ENCODE assay signal across 30 cellular contexts in the genomic region with DNA sequence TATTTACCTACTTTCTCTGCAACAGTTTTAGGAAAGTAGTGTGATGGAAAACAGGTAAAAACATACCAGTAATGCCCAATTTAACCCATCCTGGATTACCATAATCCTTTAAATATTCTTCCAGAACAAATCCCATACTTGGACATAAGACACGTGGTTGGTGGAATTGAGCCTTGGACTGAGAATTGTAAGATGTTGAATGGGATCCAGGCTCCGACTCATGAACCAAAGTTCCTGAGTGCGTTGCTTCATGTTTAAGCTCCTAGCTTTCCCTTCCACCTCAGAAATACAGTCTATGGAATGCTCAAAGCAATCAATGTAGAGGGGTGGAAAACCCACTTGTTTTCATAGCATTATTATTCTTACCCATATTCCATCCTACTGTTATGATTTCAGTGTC.
"Had no signal": no experiment of that assay in that cellular context is flagged by ENCODE, and none has a peak within 500 bp of the region (broad histone marks: within the 10 kb centered on the region; RNA-seq: fewer than 3 reads in every experiment).

No MANE protein-coding gene starts in this region.

- H3K36me3 ChIP-seq: cardiac muscle cell, colonic mucosa, heart left ventricle, pancreas, prostate gland, spleen had no signal

- H3K4me1 ChIP-seq: colonic mucosa, foreskin keratinocyte, heart left ventricle, pancreas, prostate gland, spleen, testis had no signal

- H3K4me1 Mint-ChIP-seq: activated B cell treated with CpG ODN at 0.5 μM for 24 hours; activated naive CD4-positive, alpha-beta T cell treated with anti-CD3 and anti-CD28 coated beads, Interleukin-2, amount 50 U/mL, for 24 hours; activated naive CD8-positive, alpha-beta T cell treated with anti-CD3 and anti-CD28 coated beads, Interleukin-2, amount 50 U/mL, for 24 hours; immature natural killer cell; memory B cell; naive thymus-derived CD4-positive, alpha-beta T cell had no signal

- H3K4me3 ChIP-seq: cardiac muscle cell, colonic mucosa, heart left ventricle, pancreas, prostate gland, spleen, testis had no signal

- H3K9me3 ChIP-seq: colonic mucosa, heart left ventricle, pancreas, prostate gland, testis had no signal

- H3K9me3 Mint-ChIP-seq: activated CD8-positive, alpha-beta T cell treated with anti-CD3 and anti-CD28 coated beads for 36 hours; activated naive CD4-positive, alpha-beta T cell treated with anti-CD3 and anti-CD28 coated beads, Interleukin-2, amount 50 U/mL, for 24 hours; activated T-helper 2 cell treated with anti-CD3 and anti-CD28 coated beads, Interferon-gamma antibody, Interleukin-2, Interleukin-4, amounts not matched to agents 10 μg/mL and 5 μg/mL and 100 μg/mL, durations not matched to agents 14 hours and 24 hours and 36 hours; T-helper 1 cell treated with Interleukin-12 subunit alpha and Interleukin-12 subunit beta and Interleukin-4 antibody, amounts not matched to agents 30 μg/mL and 1 μg/mL, for 36 hours had no signal

- H3K27ac Mint-ChIP-seq: activated B cell treated with CpG ODN at 0.5 μM for 24 hours; activated CD8-positive, alpha-beta T cell treated with anti-CD3 and anti-CD28 coated beads for 36 hours; activated naive CD4-positive, alpha-beta T cell treated with anti-CD3 and anti-CD28 coated beads, Interleukin-2, amount 50 U/mL, for 24 hours; activated naive CD8-positive, alpha-beta T cell treated with anti-CD3 and anti-CD28 coated beads, Interleukin-2, amount 50 U/mL, for 24 hours; activated T-helper 2 cell treated with anti-CD3 and anti-CD28 coated beads, Interferon-gamma antibody, Interleukin-2, Interleukin-4, amounts not matched to agents 10 μg/mL and 5 μg/mL and 100 μg/mL, durations not matched to agents 14 hours and 24 hours and 36 hours; immature natural killer cell; memory B cell; naive thymus-derived CD4-positive, alpha-beta T cell; T-helper 1 cell treated with Interleukin-12 subunit alpha and Interleukin-12 subunit beta and Interleukin-4 antibody, amounts not matched to agents 30 μg/mL and 1 μg/mL, for 36 hours had no signal

- H3K27ac ChIP-seq: cardiac muscle cell, colonic mucosa, foreskin keratinocyte, heart left ventricle, pancreas, prostate gland, spleen, testis had no signal

- DNase-seq: activated B cell treated with CpG ODN at 0.5 μM for 24 hours; activated CD4-positive, alpha-beta T cell treated with anti-CD3 and anti-CD28 coated beads, Interleukin-2, amount 50 U/mL, for 1 hour; activated CD8-positive, alpha-beta T cell treated with anti-CD3 and anti-CD28 coated beads for 36 hours; activated naive CD8-positive, alpha-beta T cell treated with anti-CD3 and anti-CD28 coated beads, Interleukin-2, amount 50 U/mL, for 24 hours; activated T-cell treated with anti-CD3 and anti-CD28 coated beads, Interleukin-2, amount 50 U/mL, for 48 hours; cerebellar nuclear complex; colonic mucosa; effector CD8-positive, alpha-beta T cell; erythroblast; foreskin keratinocyte; heart left ventricle; hypothalamus; immature natural killer cell; midbrain; naive thymus-derived CD4-positive, alpha-beta T cell; nucleus accumbens; pancreas; spleen; stimulated activated naive CD4-positive, alpha-beta T cell treated with Interleukin-2 at 50 U/mL for 16 hours; T1000; testis; trophoblast cell had no signal

- H3K4me3 Mint-ChIP-seq: activated B cell treated with CpG ODN at 0.5 μM for 24 hours; activated CD8-positive, alpha-beta T cell treated with anti-CD3 and anti-CD28 coated beads for 36 hours; activated naive CD4-positive, alpha-beta T cell treated with anti-CD3 and anti-CD28 coated beads, Interleukin-2, amount 50 U/mL, for 24 hours; activated naive CD8-positive, alpha-beta T cell treated with anti-CD3 and anti-CD28 coated beads, Interleukin-2, amount 50 U/mL, for 24 hours; brain; immature natural killer cell; memory B cell; naive thymus-derived CD4-positive, alpha-beta T cell; neural crest cell; T-helper 1 cell treated with Interleukin-12 subunit alpha and Interleukin-12 subunit beta and Interleukin-4 antibody, amounts not matched to agents 30 μg/mL and 1 μg/mL, for 36 hours had no signal

- H3K27me3 Mint-ChIP-seq: activated B cell treated with CpG ODN at 0.5 μM for 24 hours; activated CD8-positive, alpha-beta T cell treated with anti-CD3 and anti-CD28 coated beads for 36 hours; activated naive CD4-positive, alpha-beta T cell treated with anti-CD3 and anti-CD28 coated beads, Interleukin-2, amount 50 U/mL, for 24 hours; memory B cell had no signal

- H3K27me3 ChIP-seq: cardiac muscle cell, colonic mucosa, foreskin keratinocyte, pancreas, spleen, testis had no signal

- H3K36me3 Mint-ChIP-seq: activated naive CD4-positive, alpha-beta T cell treated with anti-CD3 and anti-CD28 coated beads, Interleukin-2, amount 50 U/mL, for 24 hours; immature natural killer cell; memory B cell; naive thymus-derived CD4-positive, alpha-beta T cell had no signal
